In the genomic region with DNA sequence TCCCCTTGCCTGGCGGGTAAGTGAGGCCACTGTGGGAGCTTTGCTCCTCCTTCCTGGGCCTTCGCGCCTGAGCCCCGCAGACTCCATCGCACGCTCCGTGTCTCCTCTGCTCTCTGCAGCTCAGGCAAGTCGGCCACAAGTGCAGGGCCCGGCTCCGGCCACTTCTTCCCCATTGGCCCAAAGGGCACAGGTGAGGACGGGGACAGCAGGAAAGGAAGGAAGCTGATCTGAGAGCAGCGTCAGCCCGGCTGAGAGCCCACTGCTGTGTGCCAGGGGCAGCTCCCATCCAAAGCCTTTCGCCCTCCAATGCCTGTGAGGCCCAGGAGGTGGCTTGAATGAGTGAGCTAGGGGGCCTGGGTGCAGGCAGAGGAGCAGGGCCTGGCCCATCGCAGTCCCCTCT, we compare ENCODE assay signal across 1 cellular context.
TF ChIP-seq lines count a peak whose summit lies in the region.

No MANE protein-coding gene starts in this region.

TF ChIP-seq in SK-N-SH, 30 proteins besides CTCF, POLR2A, EP300 and RAD21 (continued from another document):
- TF ChIP-seq, protein P1, sequence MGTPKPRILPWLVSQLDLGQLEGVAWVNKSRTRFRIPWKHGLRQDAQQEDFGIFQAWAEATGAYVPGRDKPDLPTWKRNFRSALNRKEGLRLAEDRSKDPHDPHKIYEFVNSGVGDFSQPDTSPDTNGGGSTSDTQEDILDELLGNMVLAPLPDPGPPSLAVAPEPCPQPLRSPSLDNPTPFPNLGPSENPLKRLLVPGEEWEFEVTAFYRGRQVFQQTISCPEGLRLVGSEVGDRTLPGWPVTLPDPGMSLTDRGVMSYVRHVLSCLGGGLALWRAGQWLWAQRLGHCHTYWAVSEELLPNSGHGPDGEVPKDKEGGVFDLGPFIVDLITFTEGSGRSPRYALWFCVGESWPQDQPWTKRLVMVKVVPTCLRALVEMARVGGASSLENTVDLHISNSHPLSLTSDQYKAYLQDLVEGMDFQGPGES (IDR thresholded peaks at IDR 0.05; ENCODE audit: low read depth, low read length): no peak
- no peak for TF ChIP-seq NFIC (IDR thresholded peaks at IDR 0.05; ENCODE audit: borderline replicate concordance)
- TF ChIP-seq, protein P2, sequence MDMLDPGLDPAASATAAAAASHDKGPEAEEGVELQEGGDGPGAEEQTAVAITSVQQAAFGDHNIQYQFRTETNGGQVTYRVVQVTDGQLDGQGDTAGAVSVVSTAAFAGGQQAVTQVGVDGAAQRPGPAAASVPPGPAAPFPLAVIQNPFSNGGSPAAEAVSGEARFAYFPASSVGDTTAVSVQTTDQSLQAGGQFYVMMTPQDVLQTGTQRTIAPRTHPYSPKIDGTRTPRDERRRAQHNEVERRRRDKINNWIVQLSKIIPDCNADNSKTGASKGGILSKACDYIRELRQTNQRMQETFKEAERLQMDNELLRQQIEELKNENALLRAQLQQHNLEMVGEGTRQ (IDR thresholded peaks at IDR 0.05; ENCODE audit: borderline replicate concordance, low read depth, low read length): no peak
- TF ChIP-seq, protein P3, sequence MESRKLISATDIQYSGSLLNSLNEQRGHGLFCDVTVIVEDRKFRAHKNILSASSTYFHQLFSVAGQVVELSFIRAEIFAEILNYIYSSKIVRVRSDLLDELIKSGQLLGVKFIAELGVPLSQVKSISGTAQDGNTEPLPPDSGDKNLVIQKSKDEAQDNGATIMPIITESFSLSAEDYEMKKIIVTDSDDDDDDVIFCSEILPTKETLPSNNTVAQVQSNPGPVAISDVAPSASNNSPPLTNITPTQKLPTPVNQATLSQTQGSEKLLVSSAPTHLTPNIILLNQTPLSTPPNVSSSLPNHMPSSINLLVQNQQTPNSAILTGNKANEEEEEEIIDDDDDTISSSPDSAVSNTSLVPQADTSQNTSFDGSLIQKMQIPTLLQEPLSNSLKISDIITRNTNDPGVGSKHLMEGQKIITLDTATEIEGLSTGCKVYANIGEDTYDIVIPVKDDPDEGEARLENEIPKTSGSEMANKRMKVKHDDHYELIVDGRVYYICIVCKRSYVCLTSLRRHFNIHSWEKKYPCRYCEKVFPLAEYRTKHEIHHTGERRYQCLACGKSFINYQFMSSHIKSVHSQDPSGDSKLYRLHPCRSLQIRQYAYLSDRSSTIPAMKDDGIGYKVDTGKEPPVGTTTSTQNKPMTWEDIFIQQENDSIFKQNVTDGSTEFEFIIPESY (IDR thresholded peaks at IDR 0.05; ENCODE audit: borderline replicate concordance, low read depth): no peak
